In genomic region chr14:49623941-49624806, GRCh38 we compare ENCODE assay signal across 9 cellular contexts. TPM values are rescaled to one million over a fixed set of nuclear protein-coding genes. Genes with fewer than 3 reads are reported as not detected.
A peak's percentile ranks its signal among the peaks of the same experiment; 100 is the strongest.
DNase-seq lines count a peak whose midpoint lies in the region; ATAC-seq and TF ChIP-seq lines count a peak whose summit lies in the region.
"Had no signal": no experiment of that assay in that cellular context is flagged by ENCODE, and none has a peak within 500 bp of the region (broad histone marks: within the 10 kb centered on the region; RNA-seq: fewer than 3 reads in every experiment).

No MANE protein-coding gene starts in this region.

- intact Hi-C loops in natural killer cell (cut with micrococcal nuclease) (loop anchor here (10.0 kb wide), 1 partner anchor 691 kb away; the partner anchor contains the start of genes DMAC2L and L2HGDH), lower lobe of right lung (cut with DNase I) (no loop called here)

- H3K36me3 Mint-ChIP-seq in natural killer cell: no peaks in the 10 kb centered on the region
- H3K36me3 Mint-ChIP-seq in mesothelial cell of epicardium: peaks cover 7% of the 10 kb centered on the region

- ATAC-seq in natural killer cell: no peak
- ATAC-seq in lower lobe of right lung: no peak

- peak; percentile 27 for DNase-seq in GM10248 (ENCODE audit: extremely low spot score)
- DNase-seq in LoVo (ENCODE audit: low spot score): peak; percentile 62
- DNase-seq in adipocyte (ENCODE audit: low read depth): no peak
- no peak for DNase-seq in natural killer cell
- DNase-seq in NCI-H146 treated with DMSO at 0.1 percent for 48 hours (lab: John Stamatoyannopoulos, UW; ENCODE audit: unreplicated experiment): no peak
- no peak for DNase-seq in lower lobe of right lung
- DNase-seq in DMS 273 (lab: John Stamatoyannopoulos, UW; ENCODE audit: unreplicated experiment): no peak
- DNase-seq in mesothelial cell of epicardium (ENCODE audit: low spot score in 2 of 2, unreplicated experiment in 2 of 2): no peak
- DNase-seq: NCI-H1417 treated with DMSO at 0.1 percent for 48 hours had no signal

- no peak overlapping the region for H3K4me3 Mint-ChIP-seq in natural killer cell
- no peak overlapping the region for H3K4me3 Mint-ChIP-seq in mesothelial cell of epicardium

- POLR2A ChIA-PET in GM10248 (lab: Yijun Ruan, JAX): interaction anchor here (0.5 to 1.5 kb wide), 5 partner anchors 10 to 38 kb away, joined by 3 to 7 read pairs (median 5); partner anchors contain the start of genes DNAAF2, LRR1 and RPS29

- H3K4me1 ChIP-seq in adipocyte (ENCODE audit: control insufficient read depth, insufficient read depth, low read length): peaks cover 32% of the 10 kb centered on the region
- H3K4me1 ChIP-seq in lower lobe of right lung: peaks cover 36% of the 10 kb centered on the region

- H3K4me1 Mint-ChIP-seq in natural killer cell (peaks cover 33 to 45% of the 10 kb centered on the region in 2 donors), mesothelial cell of epicardium (peaks cover 26% of the 10 kb centered on the region)

- H3K9me3 ChIP-seq in adipocyte (ENCODE audit: control insufficient read depth, low read length) (no peaks in the 10 kb centered on the region), lower lobe of right lung (no peaks in the 10 kb centered on the region)

- H3K27me3 ChIP-seq in adipocyte (replicated peaks; ENCODE audit: control insufficient read depth, insufficient read depth, low read length): no peaks in the 10 kb centered on the region
- no peaks in the 10 kb centered on the region for H3K27me3 ChIP-seq in lower lobe of right lung (ENCODE audit: low read depth)

- TF ChIP-seq CTCF in GM10248 (IDR thresholded peaks at IDR 0.05; ENCODE audit: control extremely low read depth, extremely low read depth, low read depth, missing control alignments) (no peak), natural killer cell (IDR thresholded peaks at IDR 0.05) (no peak), lower lobe of right lung (IDR thresholded peaks at IDR 0.05) (no peak), mesothelial cell of epicardium (IDR thresholded peaks at IDR 0.05; ENCODE audit: unreplicated experiment) (no peak)

- H3K27ac ChIP-seq in lower lobe of right lung: no peak overlapping the region

- peaks cover 9% of the 10 kb centered on the region for H3K36me3 ChIP-seq in adipocyte (ENCODE audit: control insufficient read depth, insufficient read depth, low read length, severe bottlenecking)
- H3K36me3 ChIP-seq in lower lobe of right lung: peaks cover 16% of the 10 kb centered on the region

- H3K9me3 Mint-ChIP-seq in natural killer cell: no peaks in the 10 kb centered on the region
- H3K9me3 Mint-ChIP-seq in mesothelial cell of epicardium: no peaks in the 10 kb centered on the region

- peak overlapping the region; percentile 99 for H3K4me3 ChIP-seq in adipocyte (ENCODE audit: low read length)
- H3K4me3 ChIP-seq in lower lobe of right lung: no peak overlapping the region

- CTCF ChIA-PET in GM10248 (lab: Yijun Ruan, JAX): interaction anchor here (2.1 to 7.5 kb wide), 2 partner anchors 10 to 38 kb away, joined by 5 to 76 read pairs; partner anchors contain the start of genes DNAAF2 and RPS29

- peak overlapping the region; percentile 76 to 99 for H3K27ac Mint-ChIP-seq in natural killer cell
- no peak overlapping the region for H3K27ac Mint-ChIP-seq in mesothelial cell of epicardium

- no peaks in the 10 kb centered on the region for H3K27me3 Mint-ChIP-seq in natural killer cell (ENCODE audit: low read depth in 2 of 2)
- H3K27me3 Mint-ChIP-seq in mesothelial cell of epicardium (ENCODE audit: low read depth): no peaks in the 10 kb centered on the region

- H3K9ac ChIP-seq in adipocyte (ENCODE audit: low read length): peak overlapping the region; percentile 100

RNA-seq across cellular contexts. Expression of gene MGAT2, which starts 3.6 kb away (rescaled TPM):
- total RNA-seq in natural killer cell: 10 to 100 TPM; 29.9 to 34.8 (median 33.8) TPM
- total RNA-seq in lower lobe of right lung: 24.1 TPM
- total RNA-seq in mesothelial cell of epicardium: 18.7 to 20.3 TPM (median 19.2 TPM) in 3 replicates

RNA-seq across cellular contexts. Expression of gene RPL36AL, which starts 3.7 kb away (rescaled TPM):
- 100 to 1,000 TPM; 126 to 166 (median 150) TPM for total RNA-seq in natural killer cell
- total RNA-seq in lower lobe of right lung: 153 TPM
- total RNA-seq in mesothelial cell of epicardium: 148 to 149 TPM (median 149 TPM) in 3 replicates

RNA-seq across cellular contexts. Expression of gene DNAAF2, which starts 10.9 kb away (rescaled TPM):
- 10 to 100 TPM; 10.5 to 16.2 (median 11.4) TPM for total RNA-seq in natural killer cell
- 6.8 TPM for total RNA-seq in lower lobe of right lung
- total RNA-seq in mesothelial cell of epicardium: 10.8 to 11.8 TPM (median 11.5 TPM) in 3 replicates

RNA-seq across cellular contexts. Expression of gene LRR1, which starts 25.4 kb away (rescaled TPM):
- total RNA-seq in natural killer cell (10 to 100 TPM in 1 of 3 donors, 1 to 10 TPM in 2; 8.1 to 11.7 (median 8.7) TPM), lower lobe of right lung (9.0 TPM), mesothelial cell of epicardium (8.8 to 10.9 TPM (median 9.2 TPM) in 3 replicates)

RNA-seq across cellular contexts. Expression of gene RPS29, which starts 38.0 kb away (rescaled TPM):
- total RNA-seq in natural killer cell (1,000 to 10,000 TPM; 1,124 to 1,711 (median 1,654) TPM), lower lobe of right lung (1,209 TPM), mesothelial cell of epicardium (1,338 to 1,394 TPM (median 1,392 TPM) in 3 replicates)

Comparison
In these comparisons a context has a peak if more than half of its experiments do, and no peak if none do; other contexts are left out.
1. DNase-seq: peak in GM10248 (single experiment) and LoVo (single experiment); none in adipocyte (single experiment), natural killer cell (single experiment), NCI-H146 treated with DMSO at 0.1 percent for 48 hours (single experiment), lower lobe of right lung (single experiment), DMS 273 (single experiment) and mesothelial cell of epicardium (0 of 2).